17 cellular contexts compared by ENCODE assay signal in the genomic region with DNA sequence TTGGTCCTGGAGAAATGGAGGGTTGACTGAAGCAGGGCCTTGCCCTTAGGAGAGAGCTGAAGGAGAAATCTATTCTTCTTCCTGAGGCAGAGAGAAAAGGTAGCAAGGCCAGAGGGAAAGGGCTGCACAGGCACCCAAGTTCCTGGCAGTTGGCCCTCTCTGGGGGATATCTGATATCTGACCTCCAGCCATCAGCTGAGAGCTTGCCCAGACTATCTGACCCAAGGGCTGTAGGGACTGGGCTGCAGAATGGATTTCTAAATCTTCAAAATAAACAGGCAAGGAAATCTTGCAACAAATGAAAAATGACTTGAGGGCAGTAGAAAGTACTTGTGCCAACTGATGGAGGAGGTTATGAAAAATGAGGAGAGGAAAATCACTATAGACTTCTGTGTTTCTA. TPM values are rescaled to one million over a fixed set of nuclear protein-coding genes. Genes with fewer than 3 reads are reported as not detected.
"Had no signal": no experiment of that assay in that cellular context is flagged by ENCODE, and none has a peak within 500 bp of the region (broad histone marks: within the 10 kb centered on the region; RNA-seq: fewer than 3 reads in every experiment).

No MANE protein-coding gene starts in this region.

- H3K36me3 ChIP-seq: ascending aorta, lower lobe of right lung, sigmoid colon, upper lobe of left lung had no signal

- H3K9me3 Mint-ChIP-seq: activated CD4-positive, alpha-beta memory T cell treated with anti-CD3 and anti-CD28 coated beads, Interleukin-2, amount 10 ng/mL, durations not matched to agents 7 days and 5 days; activated naive CD8-positive, alpha-beta T cell treated with anti-CD3 and anti-CD28 coated beads, Interleukin-2, amount 10 ng/mL, durations not matched to agents 7 days and 5 days; natural killer cell; T-helper 2 cell treated with Interferon-gamma antibody and Interleukin-4, amounts not matched to agents 5 μg/mL and 100 μg/mL, for 36 hours had no signal

- H3K9me3 ChIP-seq: ascending aorta, lower lobe of right lung, sigmoid colon, upper lobe of left lung had no signal

- DNase-seq: activated CD4-positive, alpha-beta memory T cell treated with anti-CD3 and anti-CD28 coated beads, Interleukin-2, amount 10 ng/mL, durations not matched to agents 7 days and 5 days; activated CD4-positive, alpha-beta T cell treated with anti-CD3 and anti-CD28 coated beads for 36 hours; activated naive CD8-positive, alpha-beta T cell treated with anti-CD3 and anti-CD28 coated beads, Interleukin-2, amount 10 ng/mL, durations not matched to agents 7 days and 5 days; hippocampal formation; lower lobe of right lung; natural killer cell; nucleus accumbens; sigmoid colon; stimulated activated CD4-positive, alpha-beta T cell treated with anti-CD3 and anti-CD28 coated beads, Interleukin-12 subunit alpha, Interleukin-12 subunit beta, amount 100 ng/mL, for 4 hours; stimulated activated naive CD4-positive, alpha-beta T cell; upper lobe of left lung had no signal

- H3K27ac ChIP-seq: ascending aorta, lower lobe of right lung, sigmoid colon, upper lobe of left lung, VCaP had no signal

- ATAC-seq: activated CD4-positive, alpha-beta T cell treated with anti-CD3 and anti-CD28 coated beads for 36 hours; lower lobe of right lung; natural killer cell had no signal

- H3K4me3 ChIP-seq: ascending aorta, lower lobe of right lung, sigmoid colon, upper lobe of left lung had no signal

- H3K27ac Mint-ChIP-seq: activated CD4-positive, alpha-beta memory T cell treated with anti-CD3 and anti-CD28 coated beads, Interleukin-2, amount 10 ng/mL, durations not matched to agents 7 days and 5 days; activated CD4-positive, alpha-beta T cell treated with anti-CD3 and anti-CD28 coated beads for 36 hours; activated naive CD8-positive, alpha-beta T cell treated with anti-CD3 and anti-CD28 coated beads, Interleukin-2, amount 10 ng/mL, durations not matched to agents 7 days and 5 days; natural killer cell; progenitor cell of endocrine pancreas; T-helper 2 cell treated with Interferon-gamma antibody and Interleukin-4, amounts not matched to agents 5 μg/mL and 100 μg/mL, for 36 hours had no signal

- H3K27me3 Mint-ChIP-seq: progenitor cell of endocrine pancreas had no signal

- H3K4me3 Mint-ChIP-seq: activated CD4-positive, alpha-beta memory T cell treated with anti-CD3 and anti-CD28 coated beads, Interleukin-2, amount 10 ng/mL, durations not matched to agents 7 days and 5 days; activated CD4-positive, alpha-beta T cell treated with anti-CD3 and anti-CD28 coated beads for 36 hours; activated naive CD8-positive, alpha-beta T cell treated with anti-CD3 and anti-CD28 coated beads, Interleukin-2, amount 10 ng/mL, durations not matched to agents 7 days and 5 days; natural killer cell; T-helper 2 cell treated with Interferon-gamma antibody and Interleukin-4, amounts not matched to agents 5 μg/mL and 100 μg/mL, for 36 hours had no signal

- H3K36me3 Mint-ChIP-seq: activated naive CD8-positive, alpha-beta T cell treated with anti-CD3 and anti-CD28 coated beads, Interleukin-2, amount 10 ng/mL, durations not matched to agents 7 days and 5 days; natural killer cell had no signal

- H3K27me3 ChIP-seq: ascending aorta, sigmoid colon, upper lobe of left lung had no signal

- H3K4me1 ChIP-seq: ascending aorta, lower lobe of right lung, sigmoid colon, upper lobe of left lung had no signal

RNA-seq across cellular contexts. Expression of gene CLCA2, which starts 0.5 kb away (rescaled TPM):
- total RNA-seq: activated CD4-positive, alpha-beta memory T cell treated with anti-CD3 and anti-CD28 coated beads, Interleukin-2, amount 10 ng/mL, durations not matched to agents 7 days and 5 days; activated CD4-positive, alpha-beta T cell treated with anti-CD3 and anti-CD28 coated beads for 36 hours; activated naive CD8-positive, alpha-beta T cell treated with anti-CD3 and anti-CD28 coated beads, Interleukin-2, amount 10 ng/mL, durations not matched to agents 7 days and 5 days; ascending aorta; natural killer cell; progenitor cell of endocrine pancreas; sigmoid colon had no signal

RNA-seq across cellular contexts. Expression of gene CLCA1, which starts 45.3 kb away (rescaled TPM):
- total RNA-seq: activated CD4-positive, alpha-beta memory T cell treated with anti-CD3 and anti-CD28 coated beads, Interleukin-2, amount 10 ng/mL, durations not matched to agents 7 days and 5 days; activated CD4-positive, alpha-beta T cell treated with anti-CD3 and anti-CD28 coated beads for 36 hours; activated naive CD8-positive, alpha-beta T cell treated with anti-CD3 and anti-CD28 coated beads, Interleukin-2, amount 10 ng/mL, durations not matched to agents 7 days and 5 days; ascending aorta; fibroblast of lung; lower lobe of right lung; natural killer cell; progenitor cell of endocrine pancreas; temporal lobe had no signal
